In genomic region chr13:98575876-98576214, GRCh38 we compare ENCODE assay signal across 8 cellular contexts. TPM values are rescaled to one million over a fixed set of nuclear protein-coding genes. Genes with fewer than 3 reads are reported as not detected.
A peak's percentile ranks its signal among the peaks of the same experiment; 100 is the strongest.
DNase-seq lines count a peak whose midpoint lies in the region; TF ChIP-seq lines count a peak whose summit lies in the region.

No MANE protein-coding gene starts in this region.

- H3K36me3 ChIP-seq in BLaER1 treated with 17β-estradiol and CSF1 and Interleukin-3, amounts not matched to agents 10 nM and 100 nM: peaks cover 0 to 5% (median 0%) of the 10 kb centered on the region in 11 experiments; a peak in 5 of 22 replicates

- peak overlapping the region; percentile 92 for H3K4me3 Mint-ChIP-seq in nephron progenitor cell

- peak overlapping the region; percentile 89 for H3K27ac Mint-ChIP-seq in nephron progenitor cell

- H3K9me3 ChIP-seq in BLaER1 treated with 17β-estradiol and CSF1 and Interleukin-3, amounts not matched to agents 10 nM and 100 nM (replicated peaks in 1 of 11): no peaks in the 10 kb centered on the region

- H3K27me3 Mint-ChIP-seq in nephron progenitor cell (ENCODE audit: low read depth, poor library complexity): peaks cover 8% of the 10 kb centered on the region

- intact Hi-C loops in dorsolateral prefrontal cortex (cut with DNase I): loop anchor here (5.0 to 10.0 kb wide), 3 partner anchors 61 to 509 kb away; no protein-coding TSS in a partner anchor

- no peaks in the 10 kb centered on the region for H3K27me3 ChIP-seq in BLaER1 treated with 17β-estradiol and CSF1 and Interleukin-3, amounts not matched to agents 10 nM and 100 nM
- H3K27me3 ChIP-seq in dorsolateral prefrontal cortex: no peaks in the 10 kb centered on the region

- H3K4me2 ChIP-seq in BLaER1 treated with 17β-estradiol and CSF1 and Interleukin-3, amounts not matched to agents 10 nM and 100 nM: peak overlapping the region; percentile 86 to 98 (median 94)

- peaks cover 7% of the 10 kb centered on the region for H3K36me3 Mint-ChIP-seq in nephron progenitor cell (ENCODE audit: low read depth)

- H3K4me3 ChIP-seq in BLaER1 treated with 17β-estradiol and CSF1 and Interleukin-3, amounts not matched to agents 10 nM and 100 nM: peak overlapping the region; percentile 98 to 100 (median 98)
- peak overlapping the region; percentile 68 to 97 (median 87) for H3K4me3 ChIP-seq in dorsolateral prefrontal cortex

- H3K27ac ChIP-seq in BLaER1 treated with 17β-estradiol and CSF1 and Interleukin-3, amounts not matched to agents 10 nM and 100 nM: peak overlapping the region; percentile 89 to 99 (median 97)
- H3K27ac ChIP-seq in dorsolateral prefrontal cortex: peak overlapping the region in 56 of 59 donors; percentile 9 to 96 (median 88)

- peaks cover 71% of the 10 kb centered on the region for H3K4me1 Mint-ChIP-seq in nephron progenitor cell

- peaks cover 51 to 61% (median 52%) of the 10 kb centered on the region in 10 experiments for H3K4me1 ChIP-seq in BLaER1 treated with 17β-estradiol and CSF1 and Interleukin-3, amounts not matched to agents 10 nM and 100 nM

- peaks cover 49 to 59% (median 57%) of the 10 kb centered on the region in 11 experiments for H4K20me1 ChIP-seq in BLaER1 treated with 17β-estradiol and CSF1 and Interleukin-3, amounts not matched to agents 10 nM and 100 nM

- DNase-seq in NAMALWA (ENCODE audit: low spot score) (peak; percentile 63), dorsolateral prefrontal cortex (no peak), nephron progenitor cell (no peak), NCI-H1105 (lab: John Stamatoyannopoulos, UW) (no peak), superior temporal gyrus (ENCODE audit: extremely low spot score) (no peak), SIG-M5 (lab: John Stamatoyannopoulos, UW) (no peak), NCI-H69 (lab: John Stamatoyannopoulos, UW) (no peak)

- H3K9me3 Mint-ChIP-seq in nephron progenitor cell: no peaks in the 10 kb centered on the region

- TF ChIP-seq CTCF in dorsolateral prefrontal cortex (IDR thresholded peaks at IDR 0.05 in 54 of 56, conservative IDR thresholded peaks at IDR 0.05 in 2 of 56; ENCODE audit: low read depth in 1 of 56, partially characterized antibody in 56 of 56) (no peak), nephron progenitor cell (IDR thresholded peaks at IDR 0.05) (no peak)

- peak overlapping the region; percentile 96 to 99 (median 98) for H3K9ac ChIP-seq in BLaER1 treated with 17β-estradiol and CSF1 and Interleukin-3, amounts not matched to agents 10 nM and 100 nM

RNA-seq across cellular contexts. Expression of gene STK24, which starts 1.1 kb away (rescaled TPM):
- total RNA-seq in dorsolateral prefrontal cortex: 10 to 100 TPM; 28.8 to 87.6 (median 61.8) TPM
